In the genomic region with DNA sequence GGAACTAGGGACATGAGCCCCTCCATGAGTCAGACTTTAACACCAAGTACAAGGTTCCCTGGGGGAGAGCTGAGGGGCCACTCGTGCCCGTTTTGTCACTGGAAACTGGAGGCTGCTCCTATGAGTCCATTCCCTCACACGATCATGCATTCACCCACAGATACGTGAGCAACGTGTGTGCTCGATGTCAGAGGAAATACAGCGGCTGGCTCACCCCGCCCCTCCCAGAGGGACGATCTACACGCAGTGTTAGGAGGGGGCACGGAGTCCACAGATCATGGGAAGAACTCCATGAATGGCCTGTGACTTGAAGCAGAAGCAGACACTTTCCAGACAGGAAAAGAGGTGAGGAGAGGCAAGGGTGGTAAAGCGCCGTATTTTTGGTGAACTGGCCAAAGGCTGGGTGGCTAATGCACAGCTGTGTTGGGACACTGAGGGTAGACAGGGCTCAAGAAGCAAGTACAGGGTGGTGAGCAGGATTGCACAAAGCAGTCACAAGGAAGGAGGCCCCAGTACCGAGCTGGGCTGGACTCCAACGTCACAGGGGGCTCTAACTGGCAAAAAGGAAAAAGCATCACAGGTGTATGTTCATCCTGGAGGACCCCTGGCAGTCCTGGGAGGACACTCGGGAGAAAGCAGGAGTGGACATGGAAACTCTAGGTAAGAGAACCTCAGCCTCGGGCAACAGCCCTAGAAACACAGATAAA, we compare ENCODE assay signal across 1 cellular context.
TF ChIP-seq lines count a peak whose summit lies in the region.

No MANE protein-coding gene starts in this region.

TF ChIP-seq in HepG2, 621 proteins besides CTCF, POLR2A, EP300 and RAD21 (continued from another document and continues in another):
- TF ChIP-seq, protein P1, sequence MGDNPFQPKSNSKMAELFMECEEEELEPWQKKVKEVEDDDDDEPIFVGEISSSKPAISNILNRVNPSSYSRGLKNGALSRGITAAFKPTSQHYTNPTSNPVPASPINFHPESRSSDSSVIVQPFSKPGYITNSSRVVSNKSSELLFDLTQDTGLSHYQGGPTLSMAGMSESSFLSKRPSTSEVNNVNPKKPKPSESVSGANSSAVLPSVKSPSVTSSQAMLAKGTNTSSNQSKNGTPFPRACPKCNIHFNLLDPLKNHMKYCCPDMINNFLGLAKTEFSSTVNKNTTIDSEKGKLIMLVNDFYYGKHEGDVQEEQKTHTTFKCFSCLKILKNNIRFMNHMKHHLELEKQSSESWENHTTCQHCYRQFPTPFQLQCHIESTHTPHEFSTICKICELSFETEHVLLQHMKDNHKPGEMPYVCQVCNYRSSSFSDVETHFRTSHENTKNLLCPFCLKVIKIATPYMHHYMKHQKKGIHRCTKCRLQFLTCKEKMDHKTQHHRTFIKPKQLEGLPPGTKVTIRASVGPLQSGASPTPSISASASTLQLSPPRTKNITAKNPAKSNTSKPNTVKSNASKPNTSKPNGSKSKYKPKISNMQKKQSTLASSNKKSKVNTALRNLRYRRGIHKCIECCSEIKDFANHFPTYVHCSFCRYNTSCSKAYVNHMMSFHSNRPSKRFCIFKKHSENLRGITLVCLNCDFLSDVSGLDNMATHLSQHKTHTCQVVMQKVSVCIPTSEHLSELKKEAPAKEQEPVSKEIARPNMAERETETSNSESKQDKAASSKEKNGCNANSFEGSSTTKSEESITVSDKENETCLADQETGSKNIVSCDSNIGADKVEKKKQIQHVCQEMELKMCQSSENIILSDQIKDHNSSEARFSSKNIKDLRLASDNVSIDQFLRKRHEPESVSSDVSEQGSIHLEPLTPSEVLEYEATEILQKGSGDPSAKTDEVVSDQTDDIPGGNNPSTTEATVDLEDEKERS (CRISPR knock-in tag; IDR thresholded peaks at IDR 0.05) = peak; percentile 85; the same call in 1 of the 2 replicates
- TF ChIP-seq PITX1 (CRISPR knock-in tag; IDR thresholded peaks at IDR 0.05) = no peak; the same call in none of the 2 replicates
- no peak for TF ChIP-seq ZNF124 (CRISPR knock-in tag; IDR thresholded peaks at IDR 0.05)
- no peak for TF ChIP-seq IRX3 (CRISPR knock-in tag; IDR thresholded peaks at IDR 0.05; ENCODE audit: borderline replicate concordance, low read depth)
- 0 out of 2 replicates have a peak, but pooled peaks have one; percentile 19 for TF ChIP-seq MXD4 (CRISPR knock-in tag; IDR thresholded peaks at IDR 0.05)
- TF ChIP-seq, protein P2, sequence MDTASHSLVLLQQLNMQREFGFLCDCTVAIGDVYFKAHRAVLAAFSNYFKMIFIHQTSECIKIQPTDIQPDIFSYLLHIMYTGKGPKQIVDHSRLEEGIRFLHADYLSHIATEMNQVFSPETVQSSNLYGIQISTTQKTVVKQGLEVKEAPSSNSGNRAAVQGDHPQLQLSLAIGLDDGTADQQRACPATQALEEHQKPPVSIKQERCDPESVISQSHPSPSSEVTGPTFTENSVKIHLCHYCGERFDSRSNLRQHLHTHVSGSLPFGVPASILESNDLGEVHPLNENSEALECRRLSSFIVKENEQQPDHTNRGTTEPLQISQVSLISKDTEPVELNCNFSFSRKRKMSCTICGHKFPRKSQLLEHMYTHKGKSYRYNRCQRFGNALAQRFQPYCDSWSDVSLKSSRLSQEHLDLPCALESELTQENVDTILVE (CRISPR knock-in tag; IDR thresholded peaks at IDR 0.05) = no peak
- no peak for TF ChIP-seq ZFP36 (IDR thresholded peaks at IDR 0.05; ENCODE audit: borderline replicate concordance, low read depth, low read length, partially characterized antibody)
- no peak for TF ChIP-seq ZNF121 (CRISPR knock-in tag; IDR thresholded peaks at IDR 0.05)
- 0 out of 2 replicates have a peak, but pooled peaks have one; percentile 68 for TF ChIP-seq ETV5 (CRISPR knock-in tag; IDR thresholded peaks at IDR 0.05; ENCODE audit: borderline replicate concordance)
- peak; percentile 86; the same call in 1 of the 2 replicates for TF ChIP-seq SAP130 (CRISPR knock-in tag; IDR thresholded peaks at IDR 0.05; ENCODE audit: low read depth)
- TF ChIP-seq, protein P3, sequence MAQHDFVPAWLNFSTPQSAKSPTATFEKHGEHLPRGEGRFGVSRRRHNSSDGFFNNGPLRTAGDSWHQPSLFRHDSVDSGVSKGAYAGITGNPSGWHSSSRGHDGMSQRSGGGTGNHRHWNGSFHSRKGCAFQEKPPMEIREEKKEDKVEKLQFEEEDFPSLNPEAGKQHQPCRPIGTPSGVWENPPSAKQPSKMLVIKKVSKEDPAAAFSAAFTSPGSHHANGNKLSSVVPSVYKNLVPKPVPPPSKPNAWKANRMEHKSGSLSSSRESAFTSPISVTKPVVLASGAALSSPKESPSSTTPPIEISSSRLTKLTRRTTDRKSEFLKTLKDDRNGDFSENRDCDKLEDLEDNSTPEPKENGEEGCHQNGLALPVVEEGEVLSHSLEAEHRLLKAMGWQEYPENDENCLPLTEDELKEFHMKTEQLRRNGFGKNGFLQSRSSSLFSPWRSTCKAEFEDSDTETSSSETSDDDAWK (CRISPR knock-in tag; IDR thresholded peaks at IDR 0.05) = no peak
- TF ChIP-seq ZNF776 (CRISPR knock-in tag; IDR thresholded peaks at IDR 0.05) = no peak
- TF ChIP-seq, protein P4, sequence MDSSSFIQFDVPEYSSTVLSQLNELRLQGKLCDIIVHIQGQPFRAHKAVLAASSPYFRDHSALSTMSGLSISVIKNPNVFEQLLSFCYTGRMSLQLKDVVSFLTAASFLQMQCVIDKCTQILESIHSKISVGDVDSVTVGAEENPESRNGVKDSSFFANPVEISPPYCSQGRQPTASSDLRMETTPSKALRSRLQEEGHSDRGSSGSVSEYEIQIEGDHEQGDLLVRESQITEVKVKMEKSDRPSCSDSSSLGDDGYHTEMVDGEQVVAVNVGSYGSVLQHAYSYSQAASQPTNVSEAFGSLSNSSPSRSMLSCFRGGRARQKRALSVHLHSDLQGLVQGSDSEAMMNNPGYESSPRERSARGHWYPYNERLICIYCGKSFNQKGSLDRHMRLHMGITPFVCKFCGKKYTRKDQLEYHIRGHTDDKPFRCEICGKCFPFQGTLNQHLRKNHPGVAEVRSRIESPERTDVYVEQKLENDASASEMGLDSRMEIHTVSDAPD (CRISPR knock-in tag; IDR thresholded peaks at IDR 0.05) = no peak
- TF ChIP-seq, protein P5, sequence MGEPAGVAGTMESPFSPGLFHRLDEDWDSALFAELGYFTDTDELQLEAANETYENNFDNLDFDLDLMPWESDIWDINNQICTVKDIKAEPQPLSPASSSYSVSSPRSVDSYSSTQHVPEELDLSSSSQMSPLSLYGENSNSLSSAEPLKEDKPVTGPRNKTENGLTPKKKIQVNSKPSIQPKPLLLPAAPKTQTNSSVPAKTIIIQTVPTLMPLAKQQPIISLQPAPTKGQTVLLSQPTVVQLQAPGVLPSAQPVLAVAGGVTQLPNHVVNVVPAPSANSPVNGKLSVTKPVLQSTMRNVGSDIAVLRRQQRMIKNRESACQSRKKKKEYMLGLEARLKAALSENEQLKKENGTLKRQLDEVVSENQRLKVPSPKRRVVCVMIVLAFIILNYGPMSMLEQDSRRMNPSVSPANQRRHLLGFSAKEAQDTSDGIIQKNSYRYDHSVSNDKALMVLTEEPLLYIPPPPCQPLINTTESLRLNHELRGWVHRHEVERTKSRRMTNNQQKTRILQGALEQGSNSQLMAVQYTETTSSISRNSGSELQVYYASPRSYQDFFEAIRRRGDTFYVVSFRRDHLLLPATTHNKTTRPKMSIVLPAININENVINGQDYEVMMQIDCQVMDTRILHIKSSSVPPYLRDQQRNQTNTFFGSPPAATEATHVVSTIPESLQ (CRISPR knock-in tag; conservative IDR thresholded peaks at IDR 0.05) = no peak
- TF ChIP-seq, protein P6, sequence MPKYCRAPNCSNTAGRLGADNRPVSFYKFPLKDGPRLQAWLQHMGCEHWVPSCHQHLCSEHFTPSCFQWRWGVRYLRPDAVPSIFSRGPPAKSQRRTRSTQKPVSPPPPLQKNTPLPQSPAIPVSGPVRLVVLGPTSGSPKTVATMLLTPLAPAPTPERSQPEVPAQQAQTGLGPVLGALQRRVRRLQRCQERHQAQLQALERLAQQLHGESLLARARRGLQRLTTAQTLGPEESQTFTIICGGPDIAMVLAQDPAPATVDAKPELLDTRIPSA (CRISPR knock-in tag; IDR thresholded peaks at IDR 0.05; ENCODE audit: borderline replicate concordance) = no peak
- 0 out of 2 replicates have a peak, but pooled peaks have one; percentile 38 for TF ChIP-seq ZSCAN29 (CRISPR knock-in tag; conservative IDR thresholded peaks at IDR 0.05)
- TF ChIP-seq RFX3 (CRISPR knock-in tag; IDR thresholded peaks at IDR 0.05) = no peak
- no peak for TF ChIP-seq ZNF496 (CRISPR knock-in tag; IDR thresholded peaks at IDR 0.05; ENCODE audit: insufficient replicate concordance)
- TF ChIP-seq, protein P7, sequence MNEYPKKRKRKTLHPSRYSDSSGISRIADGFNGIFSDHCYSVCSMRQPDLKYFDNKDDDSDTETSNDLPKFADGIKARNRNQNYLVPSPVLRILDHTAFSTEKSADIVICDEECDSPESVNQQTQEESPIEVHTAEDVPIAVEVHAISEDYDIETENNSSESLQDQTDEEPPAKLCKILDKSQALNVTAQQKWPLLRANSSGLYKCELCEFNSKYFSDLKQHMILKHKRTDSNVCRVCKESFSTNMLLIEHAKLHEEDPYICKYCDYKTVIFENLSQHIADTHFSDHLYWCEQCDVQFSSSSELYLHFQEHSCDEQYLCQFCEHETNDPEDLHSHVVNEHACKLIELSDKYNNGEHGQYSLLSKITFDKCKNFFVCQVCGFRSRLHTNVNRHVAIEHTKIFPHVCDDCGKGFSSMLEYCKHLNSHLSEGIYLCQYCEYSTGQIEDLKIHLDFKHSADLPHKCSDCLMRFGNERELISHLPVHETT (CRISPR knock-in tag; conservative IDR thresholded peaks at IDR 0.05) = no peak
- TF ChIP-seq IKZF1 (IDR thresholded peaks at IDR 0.05) = no peak
- no peak for TF ChIP-seq TBL1XR1 (IDR thresholded peaks at IDR 0.05; ENCODE audit: borderline replicate concordance, low read length, partially characterized antibody)
- TF ChIP-seq ZNF274 (CRISPR knock-in tag; IDR thresholded peaks at IDR 0.05) = no peak
- no peak for TF ChIP-seq PAWR (CRISPR knock-in tag; IDR thresholded peaks at IDR 0.05; ENCODE audit: borderline replicate concordance)
- peak; percentile 72; the same call in 1 of the 2 replicates for TF ChIP-seq ZNF605 (CRISPR knock-in tag; IDR thresholded peaks at IDR 0.05)
- peak; percentile 82 for TF ChIP-seq BRD4 (CRISPR knock-in tag; IDR thresholded peaks at IDR 0.05)
- TF ChIP-seq GPN1 (CRISPR knock-in tag; IDR thresholded peaks at IDR 0.05; ENCODE audit: borderline replicate concordance) = no peak
- peak; percentile 57; the same call in 1 of the 2 replicates for TF ChIP-seq GATAD1 (CRISPR knock-in tag; IDR thresholded peaks at IDR 0.05)
- TF ChIP-seq, protein P8, sequence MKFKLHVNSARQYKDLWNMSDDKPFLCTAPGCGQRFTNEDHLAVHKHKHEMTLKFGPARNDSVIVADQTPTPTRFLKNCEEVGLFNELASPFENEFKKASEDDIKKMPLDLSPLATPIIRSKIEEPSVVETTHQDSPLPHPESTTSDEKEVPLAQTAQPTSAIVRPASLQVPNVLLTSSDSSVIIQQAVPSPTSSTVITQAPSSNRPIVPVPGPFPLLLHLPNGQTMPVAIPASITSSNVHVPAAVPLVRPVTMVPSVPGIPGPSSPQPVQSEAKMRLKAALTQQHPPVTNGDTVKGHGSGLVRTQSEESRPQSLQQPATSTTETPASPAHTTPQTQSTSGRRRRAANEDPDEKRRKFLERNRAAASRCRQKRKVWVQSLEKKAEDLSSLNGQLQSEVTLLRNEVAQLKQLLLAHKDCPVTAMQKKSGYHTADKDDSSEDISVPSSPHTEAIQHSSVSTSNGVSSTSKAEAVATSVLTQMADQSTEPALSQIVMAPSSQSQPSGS (CRISPR knock-in tag; IDR thresholded peaks at IDR 0.05) = no peak
- no peak for TF ChIP-seq MAFF (IDR thresholded peaks at IDR 0.05; ENCODE audit: low read depth, low read length)
- peak; percentile 58; the same call in 1 of the 2 replicates for TF ChIP-seq ZMYM2 (CRISPR knock-in tag; IDR thresholded peaks at IDR 0.05)
- TF ChIP-seq, protein P9, sequence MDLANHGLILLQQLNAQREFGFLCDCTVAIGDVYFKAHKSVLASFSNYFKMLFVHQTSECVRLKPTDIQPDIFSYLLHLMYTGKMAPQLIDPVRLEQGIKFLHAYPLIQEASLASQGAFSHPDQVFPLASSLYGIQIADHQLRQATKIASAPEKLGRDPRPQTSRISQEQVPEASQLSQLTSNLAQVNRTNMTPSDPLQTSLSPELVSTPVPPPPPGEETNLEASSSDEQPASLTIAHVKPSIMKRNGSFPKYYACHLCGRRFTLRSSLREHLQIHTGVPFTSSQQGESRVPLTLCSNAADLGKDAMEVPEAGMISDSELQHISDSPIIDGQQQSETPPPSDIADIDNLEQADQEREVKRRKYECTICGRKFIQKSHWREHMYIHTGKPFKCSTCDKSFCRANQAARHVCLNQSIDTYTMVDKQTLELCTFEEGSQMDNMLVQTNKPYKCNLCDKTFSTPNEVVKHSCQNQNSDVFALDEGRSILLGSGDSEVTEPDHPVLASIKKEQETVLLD (CRISPR knock-in tag; IDR thresholded peaks at IDR 0.05; ENCODE audit: low read depth) = no peak
- no peak for TF ChIP-seq ZNF674 (CRISPR knock-in tag; IDR thresholded peaks at IDR 0.05; ENCODE audit: low read depth)
- TF ChIP-seq KLF15 (CRISPR knock-in tag; IDR thresholded peaks at IDR 0.05; ENCODE audit: borderline replicate concordance) = no peak
- peak; percentile 65; the same call in 1 of the 2 replicates for TF ChIP-seq SIN3A (IDR thresholded peaks at IDR 0.05; ENCODE audit: borderline replicate concordance, low read depth, low read length)
- no peak for TF ChIP-seq MAFK (conservative IDR thresholded peaks at IDR 0.05 in 1 of 2, IDR thresholded peaks at IDR 0.05 in 1 of 2; ENCODE audit: low read length in 2 of 2)
- TF ChIP-seq ZNF30 (CRISPR knock-in tag; IDR thresholded peaks at IDR 0.05) = no peak
- TF ChIP-seq, protein P10, sequence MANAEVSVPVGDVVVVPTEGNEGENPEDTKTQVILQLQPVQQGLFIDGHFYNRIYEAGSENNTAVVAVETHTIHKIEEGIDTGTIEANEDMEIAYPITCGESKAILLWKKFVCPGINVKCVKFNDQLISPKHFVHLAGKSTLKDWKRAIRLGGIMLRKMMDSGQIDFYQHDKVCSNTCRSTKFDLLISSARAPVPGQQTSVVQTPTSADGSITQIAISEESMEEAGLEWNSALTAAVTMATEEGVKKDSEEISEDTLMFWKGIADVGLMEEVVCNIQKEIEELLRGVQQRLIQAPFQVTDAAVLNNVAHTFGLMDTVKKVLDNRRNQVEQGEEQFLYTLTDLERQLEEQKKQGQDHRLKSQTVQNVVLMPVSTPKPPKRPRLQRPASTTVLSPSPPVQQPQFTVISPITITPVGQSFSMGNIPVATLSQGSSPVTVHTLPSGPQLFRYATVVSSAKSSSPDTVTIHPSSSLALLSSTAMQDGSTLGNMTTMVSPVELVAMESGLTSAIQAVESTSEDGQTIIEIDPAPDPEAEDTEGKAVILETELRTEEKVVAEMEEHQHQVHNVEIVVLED (CRISPR knock-in tag; IDR thresholded peaks at IDR 0.05; ENCODE audit: borderline replicate concordance) = peak; percentile 4; the same call in 1 of the 2 replicates
- TF ChIP-seq KLF11 (CRISPR knock-in tag; IDR thresholded peaks at IDR 0.05) = no peak
- TF ChIP-seq CBX1 (IDR thresholded peaks at IDR 0.05; ENCODE audit: low read depth) = no peak
- TF ChIP-seq, protein P11, sequence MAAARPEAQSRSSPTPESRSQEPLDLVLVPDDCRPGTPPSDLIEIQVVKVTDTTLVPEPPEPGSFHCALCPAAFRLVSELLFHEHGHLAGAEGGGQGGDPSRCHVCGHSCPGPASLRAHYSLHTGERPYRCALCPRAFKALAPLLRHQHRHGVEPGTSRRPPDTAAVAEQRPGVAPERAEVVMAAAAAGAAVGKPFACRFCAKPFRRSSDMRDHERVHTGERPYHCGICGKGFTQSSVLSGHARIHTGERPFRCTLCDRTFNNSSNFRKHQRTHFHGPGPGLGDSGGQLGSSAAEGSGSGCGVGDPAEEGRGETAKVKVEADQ (CRISPR knock-in tag; IDR thresholded peaks at IDR 0.05; ENCODE audit: borderline replicate concordance) = no peak; the same call in 1 of the 2 replicates
